ENCODE assay signal across 14 cellular contexts in genomic region chr16:75584108-75584507, GRCh38. TPM values are rescaled to one million over a fixed set of nuclear protein-coding genes. Genes with fewer than 3 reads are reported as not detected.
DNase-seq lines count a peak whose midpoint lies in the region; ATAC-seq and TF ChIP-seq lines count a peak whose summit lies in the region.
"Had no signal": no experiment of that assay in that cellular context is flagged by ENCODE, and none has a peak within 500 bp of the region (broad histone marks: within the 10 kb centered on the region; RNA-seq: fewer than 3 reads in every experiment).

No MANE protein-coding gene starts in this region.

- H3K27me3 ChIP-seq in CD8-positive, alpha-beta memory T cell (ENCODE audit: insufficient read depth, low read length, poor library complexity, severe bottlenecking), result no peaks in the 10 kb centered on the region
- H3K27me3 ChIP-seq: foreskin keratinocyte had no signal

- H3K9me2 ChIP-seq in OCI-LY7 (ENCODE audit: insufficient read depth, low read length), result no peaks in the 10 kb centered on the region

- no peak overlapping the region for H3K4me3 Mint-ChIP-seq in CD8-positive, alpha-beta memory T cell
- H3K4me3 Mint-ChIP-seq: type B pancreatic cell had no signal

- H3K36me3 ChIP-seq in CD8-positive, alpha-beta memory T cell (ENCODE audit: insufficient read depth, low read length), result peaks cover 5% of the 10 kb centered on the region
- peaks cover 16% of the 10 kb centered on the region for H3K36me3 ChIP-seq in OCI-LY7 (ENCODE audit: insufficient read depth, low read length)

- POLR2A ChIA-PET in CD8-positive, alpha-beta memory T cell (lab: Charles Lee), result no interaction called here
- POLR2A ChIA-PET in OCI-LY7 (lab: Charles Lee), result interaction anchor here (0.6 to 0.7 kb wide), 3 partner anchors 16 to 96 kb away, joined by 3 read pairs; no protein-coding TSS in a partner anchor

- H3K4me3 ChIP-seq in CD8-positive, alpha-beta memory T cell (ENCODE audit: low read length), result no peak overlapping the region
- H3K4me3 ChIP-seq in OCI-LY7 (ENCODE audit: low read depth, low read length, poor library complexity, severe bottlenecking), result no peak overlapping the region

- peak; percentile 80 for ATAC-seq in GM19351 (IDR thresholded peaks at IDR 0.05; ENCODE audit: unreplicated experiment)
- ATAC-seq in HG03025 (IDR thresholded peaks at IDR 0.05; ENCODE audit: low FRiP score, unreplicated experiment), result peak; percentile 62
- ATAC-seq in HG03039 (IDR thresholded peaks at IDR 0.05; ENCODE audit: unreplicated experiment), result no peak
- ATAC-seq: foreskin keratinocyte had no signal

- DNase-seq in CD8-positive, alpha-beta memory T cell, result no peak
- DNase-seq in OCI-LY7 (ENCODE audit: low spot score), result peak; percentile 37
- no peak for DNase-seq in NCI-H1694 (lab: John Stamatoyannopoulos, UW)
- DNase-seq in RKO (ENCODE audit: low spot score), result no peak
- no peak for DNase-seq in NCI-H1048 (lab: John Stamatoyannopoulos, UW)
- DNase-seq: amniotic stem cell, DND-41, foreskin keratinocyte, kidney glomerular epithelial cell, small intestine had no signal

- no peaks in the 10 kb centered on the region for H3K79me2 ChIP-seq in OCI-LY7 (ENCODE audit: insufficient read depth, low read depth, low read length)

- H3K36me3 Mint-ChIP-seq in CD8-positive, alpha-beta memory T cell, result peaks cover 0 to 35% (median 16%) of the 10 kb centered on the region in 3 donors

- H3K27ac ChIP-seq in CD8-positive, alpha-beta memory T cell (ENCODE audit: low read depth, low read length), result no peak overlapping the region
- H3K27ac ChIP-seq in OCI-LY7 (ENCODE audit: low read depth, low read length, poor library complexity, severe bottlenecking), result no peak overlapping the region
- H3K27ac ChIP-seq: foreskin keratinocyte had no signal

- intact Hi-C loops in OCI-LY7 (cut with micrococcal nuclease; ENCODE audit: unreplicated experiment), result no loop called here

- H3K4me1 Mint-ChIP-seq in CD8-positive, alpha-beta memory T cell, result peaks cover 19 to 38% (median 30%) of the 10 kb centered on the region in 3 donors

- 0 out of 2 replicates have a peak overlapping the region, but pooled peaks have one; percentile 15 for H3K4me2 ChIP-seq in OCI-LY7 (ENCODE audit: low read length)

- no peak overlapping the region for H2AFZ ChIP-seq in OCI-LY7 (ENCODE audit: low read length)

- no peaks in the 10 kb centered on the region for H3K27me3 Mint-ChIP-seq in CD8-positive, alpha-beta memory T cell
- H3K27me3 Mint-ChIP-seq: type B pancreatic cell had no signal

- H3K27ac Mint-ChIP-seq in CD8-positive, alpha-beta memory T cell, result peak overlapping the region in 6 of 8 donors; percentile 33 to 81 (median 72)
- H3K27ac Mint-ChIP-seq: type B pancreatic cell had no signal

- BruUV-seq in OCI-LY7 (replicated peaks; lab: Mats Ljungman, UMichigan), result no TSS peak

- no peaks in the 10 kb centered on the region for H3K4me1 ChIP-seq in CD8-positive, alpha-beta memory T cell (ENCODE audit: insufficient read depth, low read length)
- H3K4me1 ChIP-seq in OCI-LY7 (ENCODE audit: insufficient read depth, low read length, poor library complexity, severe bottlenecking), result peaks cover 8% of the 10 kb centered on the region
- H3K4me1 ChIP-seq: foreskin keratinocyte had no signal

- H3K9me3 Mint-ChIP-seq in CD8-positive, alpha-beta memory T cell, result no peaks in the 10 kb centered on the region
- H3K9me3 Mint-ChIP-seq: type B pancreatic cell had no signal

- H3K9me3 ChIP-seq in CD8-positive, alpha-beta memory T cell (ENCODE audit: low read length), result no peaks in the 10 kb centered on the region
- no peaks in the 10 kb centered on the region for H3K9me3 ChIP-seq in OCI-LY7 (ENCODE audit: low read length)

- CTCF ChIA-PET in CD8-positive, alpha-beta memory T cell (lab: Charles Lee), result interaction anchor here (1.1 kb wide), 1 partner anchor 119 kb away, joined by 3 read pairs; the partner anchor contains the start of gene TMEM170A
- CTCF ChIA-PET in OCI-LY7 (lab: Charles Lee; ENCODE audit: unreplicated experiment), result interaction anchor here (0.6 kb wide), 1 partner anchor 95 kb away, joined by 3 read pairs; no protein-coding TSS in a partner anchor

- no peaks in the 10 kb centered on the region for H4K20me1 ChIP-seq in OCI-LY7 (ENCODE audit: insufficient read depth, low read length)

- no peak for TF ChIP-seq CTCF in OCI-LY7 (conservative IDR thresholded peaks at IDR 0.05; ENCODE audit: low read length)

RNA-seq across cellular contexts. Expression of gene GABARAPL2, which starts 17.9 kb away (rescaled TPM):
- 10 to 100 TPM; 61.7 to 66.2 TPM for total RNA-seq in CD8-positive, alpha-beta memory T cell
- 331 TPM for polyA plus RNA-seq in CD8-positive, alpha-beta memory T cell
- total RNA-seq in OCI-LY7 (2014; rRNA removed; shearing (Covaris generic)), result 37.0 and 57.7 TPM in 2 replicates
- 91.6 and 93.5 TPM in 2 replicates for total RNA-seq in OCI-LY7 (2022)

RNA-seq across cellular contexts. Expression of gene TMEM231, which starts 28.1 kb away (rescaled TPM):
- total RNA-seq in CD8-positive, alpha-beta memory T cell, result 1 to 10 TPM; 5.3 to 5.4 TPM
- 3.4 TPM for polyA plus RNA-seq in CD8-positive, alpha-beta memory T cell
- 5.6 and 6.9 TPM in 2 replicates for total RNA-seq in OCI-LY7 (2014; rRNA removed; shearing (Covaris generic))
- 6.6 and 10.0 TPM in 2 replicates for total RNA-seq in OCI-LY7 (2022)

RNA-seq across cellular contexts. Expression of gene ADAT1, which starts 39.0 kb away (rescaled TPM):
- 10 to 100 TPM; 57.9 to 59.8 TPM for total RNA-seq in CD8-positive, alpha-beta memory T cell
- 70.5 TPM for polyA plus RNA-seq in CD8-positive, alpha-beta memory T cell
- 46.8 and 53.4 TPM in 2 replicates for total RNA-seq in OCI-LY7 (2014; rRNA removed; shearing (Covaris generic))
- total RNA-seq in OCI-LY7 (2022), result 85.7 and 91.7 TPM in 2 replicates

RNA-seq across cellular contexts. Expression of gene CHST5, which starts 48.2 kb away (rescaled TPM):
- total RNA-seq in CD8-positive, alpha-beta memory T cell, result not detected
- not detected for polyA plus RNA-seq in CD8-positive, alpha-beta memory T cell
- 0.19 and 0.54 TPM in 2 replicates for total RNA-seq in OCI-LY7 (2014; rRNA removed; shearing (Covaris generic))
- total RNA-seq in OCI-LY7 (2022), result 0.10 and 0.89 TPM in 2 replicates
- polyA plus RNA-seq: foreskin keratinocyte had no signal
